In genomic region chr15:98994892-98995291, GRCh38 we compare ENCODE assay signal across 35 cellular contexts. TPM values are rescaled to one million over a fixed set of nuclear protein-coding genes. Genes with fewer than 3 reads are reported as not detected.
"Had no signal": no experiment of that assay in that cellular context is flagged by ENCODE, and none has a peak within 500 bp of the region (broad histone marks: within the 10 kb centered on the region; RNA-seq: fewer than 3 reads in every experiment).

No MANE protein-coding gene starts in this region.

- FAIRE-seq: astrocyte, bronchial epithelial cell had no signal

- H3K27me3 ChIP-seq: adrenal gland, ascending aorta, body of pancreas, brain microvascular endothelial cell, breast epithelium, cardiac muscle cell had no signal

- H3K4me1 ChIP-seq: adrenal gland, ascending aorta, body of pancreas, breast epithelium had no signal

- H3K27ac ChIP-seq: adrenal gland, ascending aorta, body of pancreas, brain microvascular endothelial cell, breast epithelium, cardiac muscle cell had no signal

- ATAC-seq: activated naive CD4-positive, alpha-beta T cell treated with anti-CD3 and anti-CD28 coated beads, Interleukin-2, amount 50 U/mL, for 72 hours; activated naive CD8-positive, alpha-beta T cell treated with anti-CD3 and anti-CD28 coated beads, Interleukin-2, amount 50 U/mL, for 24 hours; activated T-cell treated with anti-CD3 and anti-CD28 coated beads, Interleukin-2, amount 50 U/mL, for 4 hours; activated T-cell treated with anti-CD3 and anti-CD28 coated beads, Interleukin-2, amount 50 U/mL, for 72 hours; activated T-helper 17 cell treated with anti-CD3 and anti-CD28 coated beads, Interleukin-2, amount 50 U/mL, for 72 hours; body of pancreas had no signal

- H3K36me3 ChIP-seq: adrenal gland, ascending aorta, brain microvascular endothelial cell, breast epithelium, cardiac muscle cell had no signal

- H3K4me3 ChIP-seq: adrenal gland, ascending aorta, body of pancreas, breast epithelium, cardiac muscle cell had no signal

- DNase-seq: activated effector memory CD4-positive, alpha-beta T cell treated with anti-CD3 and anti-CD28 coated beads, Interleukin-2, amount 50 U/mL, for 16 hours; activated effector memory CD4-positive, alpha-beta T cell treated with Interleukin-2 at 50 U/mL for 16 hours; activated gamma-delta T cell; activated gamma-delta T cell treated with Interleukin-2 at 50 U/mL for 16 hours; activated naive CD4-positive, alpha-beta T cell; activated naive CD4-positive, alpha-beta T cell treated with anti-CD3 and anti-CD28 coated beads for 36 hours; activated naive CD4-positive, alpha-beta T cell treated with anti-CD3 and anti-CD28 coated beads, Interleukin-2, amount 10 ng/mL, durations not matched to agents 7 days and 5 days; activated naive CD4-positive, alpha-beta T cell treated with anti-CD3 and anti-CD28 coated beads, Interleukin-2, amount 50 U/mL, for 16 hours; activated naive CD4-positive, alpha-beta T cell treated with Interleukin-2 at 50 U/mL for 16 hours; activated naive CD8-positive, alpha-beta T cell treated with anti-CD3 and anti-CD28 coated beads for 36 hours; activated naive CD8-positive, alpha-beta T cell treated with anti-CD3 and anti-CD28 coated beads, Interleukin-2, amount 10 ng/mL, durations not matched to agents 7 days and 5 days; activated naive CD8-positive, alpha-beta T cell treated with anti-CD3 and anti-CD28 coated beads, Interleukin-2, amount 50 U/mL, for 24 hours; activated T-cell treated with anti-CD3 and anti-CD28 coated beads, Interleukin-2, amount 50 U/mL, for 4 hours; activated T-cell treated with anti-CD3 and anti-CD28 coated beads, Interleukin-2, amount 50 U/mL, for 48 hours; activated T-cell treated with anti-CD3 and anti-CD28 coated beads, Interleukin-2, amount 50 U/mL, for 72 hours; adrenal gland; amniotic stem cell; amygdala; anterior cingulate cortex; aorta; body of pancreas; brain microvascular endothelial cell; caudate nucleus; central memory CD4-positive, alpha-beta T cell; cerebellar nuclear complex had no signal

- H3K9me3 ChIP-seq: adrenal gland, ascending aorta, body of pancreas had no signal

RNA-seq across cellular contexts. Expression of gene PGPEP1L, which starts 12.7 kb away (rescaled TPM):
- total RNA-seq: activated naive CD4-positive, alpha-beta T cell treated with anti-CD3 and anti-CD28 coated beads for 36 hours; activated naive CD4-positive, alpha-beta T cell treated with anti-CD3 and anti-CD28 coated beads, Interleukin-2, amount 50 U/mL, for 72 hours; activated naive CD8-positive, alpha-beta T cell treated with anti-CD3 and anti-CD28 coated beads for 36 hours; activated naive CD8-positive, alpha-beta T cell treated with anti-CD3 and anti-CD28 coated beads, Interleukin-2, amount 10 ng/mL, durations not matched to agents 7 days and 5 days; activated T-cell treated with anti-CD3 and anti-CD28 coated beads, Interleukin-2, amount 50 U/mL, for 4 hours; activated T-cell treated with anti-CD3 and anti-CD28 coated beads, Interleukin-2, amount 50 U/mL, for 72 hours; activated T-helper 1 cell treated with anti-CD3 and anti-CD28 coated beads, Interleukin-12 subunit alpha, Interleukin-12 subunit beta, Interleukin-2, Interleukin-4 antibody, amounts not matched to agents 30 ng/mL and 10 ng/mL and 1 ng/mL, durations not matched to agents 14 hours and 24 hours and 36 hours; activated T-helper 17 cell treated with anti-CD3 and anti-CD28 coated beads, Interleukin-2, amount 50 U/mL, for 72 hours; activated T-helper 2 cell treated with anti-CD3 and anti-CD28 coated beads, Interferon-gamma antibody, Interleukin-2, Interleukin-4, amounts not matched to agents 10 μg/mL and 5 μg/mL and 100 μg/mL, durations not matched to agents 14 hours and 24 hours and 36 hours; adrenal gland; ascending aorta; astrocyte; body of pancreas; breast epithelium; bronchial epithelial cell; cardiac muscle cell; chondrocyte had no signal
